9 cellular contexts compared by ENCODE assay signal in genomic region chr7:73828107-73828803, GRCh38. TPM values are rescaled to one million over a fixed set of nuclear protein-coding genes. Genes with fewer than 3 reads are reported as not detected.
DNase-seq lines count a peak whose midpoint lies in the region; ATAC-seq and TF ChIP-seq lines count a peak whose summit lies in the region.
"Had no signal": no experiment of that assay in that cellular context is flagged by ENCODE, and none has a peak within 500 bp of the region (broad histone marks: within the 10 kb centered on the region; RNA-seq: fewer than 3 reads in every experiment).

No MANE protein-coding gene starts in this region.

- H3K4me2 ChIP-seq in parathyroid adenoma (ENCODE audit: low read length), result peak overlapping the region; percentile 60

- H3K4me3 ChIP-seq in Panc1 (ENCODE audit: low read depth in 2 of 2, low read length in 2 of 2) (peak overlapping the region in 1 of 2 experiments; percentile 33; a peak in 2 of 4 replicates), endodermal cell (ENCODE audit: low read length) (no peak overlapping the region), parathyroid adenoma (ENCODE audit: low read depth, low read length) (peak overlapping the region; percentile 8)

- peaks cover 10% of the 10 kb centered on the region for H3K27me3 Mint-ChIP-seq in CD4-positive, alpha-beta T cell
- peaks cover 12% of the 10 kb centered on the region for H3K27me3 Mint-ChIP-seq in endodermal cell (ENCODE audit: insufficient read depth)

- POLR2A ChIA-PET in CD4-positive, alpha-beta T cell (lab: Charles Lee), result interaction anchor here (3.0 kb wide), 1 partner anchor 14 kb away, joined by 14 read pairs; the partner anchor contains the start of gene METTL27
- POLR2A ChIA-PET in Panc1 (lab: Charles Lee), result interaction anchor here (0.6 to 0.9 kb wide), 2 partner anchors 48 to 88 kb away, joined by 3 to 11 read pairs; no protein-coding TSS in a partner anchor

- H3K4me3 Mint-ChIP-seq in CD4-positive, alpha-beta T cell, result no peak overlapping the region
- H3K4me3 Mint-ChIP-seq in endodermal cell, result no peak overlapping the region

- peaks cover 2% of the 10 kb centered on the region for H3K79me2 ChIP-seq in parathyroid adenoma

- intact Hi-C loops in CD4-positive, alpha-beta T cell (cut with DNase I, micrococcal nuclease), result no loop called here
- intact Hi-C loops in Panc1 (cut with micrococcal nuclease; ENCODE audit: unreplicated experiment), result no loop called here

- peak; percentile 61 for ATAC-seq in CD4-positive, alpha-beta T cell (ENCODE audit: poor library complexity)
- ATAC-seq in Panc1 (peak; percentile 62), HG03521 (IDR thresholded peaks at IDR 0.05; ENCODE audit: unreplicated experiment) (no peak), GM18907 (IDR thresholded peaks at IDR 0.05; ENCODE audit: unreplicated experiment) (no peak), GM19463 (IDR thresholded peaks at IDR 0.05; ENCODE audit: unreplicated experiment) (no peak)

- CTCF ChIA-PET in CD4-positive, alpha-beta T cell (lab: Charles Lee), result no interaction called here
- CTCF ChIA-PET in Panc1 (lab: Charles Lee), result interaction anchor here (1.0 kb wide), 1 partner anchor 17 kb away, joined by 4 read pairs; no protein-coding TSS in a partner anchor

- BruUV-seq in Panc1 (replicated peaks; lab: Mats Ljungman, UMichigan), result no TSS peak

- H3K36me3 Mint-ChIP-seq in CD4-positive, alpha-beta T cell (ENCODE audit: low read depth), result no peaks in the 10 kb centered on the region
- no peaks in the 10 kb centered on the region for H3K36me3 Mint-ChIP-seq in endodermal cell (ENCODE audit: low read depth)
- H3K36me3 Mint-ChIP-seq: activated naive CD4-positive, alpha-beta T cell treated with anti-CD3 and anti-CD28 coated beads, Interleukin-2, amount 50 U/mL, for 24 hours had no signal

- H3K27ac Mint-ChIP-seq in CD4-positive, alpha-beta T cell, result no peak overlapping the region
- peak overlapping the region; percentile 74 for H3K27ac Mint-ChIP-seq in endodermal cell
- H3K27ac Mint-ChIP-seq: activated naive CD4-positive, alpha-beta T cell treated with anti-CD3 and anti-CD28 coated beads, Interleukin-2, amount 50 U/mL, for 24 hours had no signal

- H3K27ac ChIP-seq in CD4-positive, alpha-beta T cell (ENCODE audit: low read depth, low read length), result no peak overlapping the region
- H3K27ac ChIP-seq in Panc1 (ENCODE audit: low read length) (peak overlapping the region; percentile 96), endodermal cell (ENCODE audit: low read depth, low read length) (no peak overlapping the region), parathyroid adenoma (peak overlapping the region; percentile 99)

- no peak for TF ChIP-seq CTCF in CD4-positive, alpha-beta T cell (IDR thresholded peaks at IDR 0.05)
- TF ChIP-seq CTCF in Panc1 (IDR thresholded peaks at IDR 0.05), result no peak
- no peak for TF ChIP-seq CTCF in endodermal cell (conservative IDR thresholded peaks at IDR 0.05)
- no peak for TF ChIP-seq CTCF in parathyroid adenoma (IDR thresholded peaks at IDR 0.05)

- H3K4me1 ChIP-seq in Panc1 (ENCODE audit: control insufficient read depth, insufficient read depth, low read length) (peaks cover 48% of the 10 kb centered on the region), endodermal cell (ENCODE audit: control insufficient read depth, insufficient read depth, low read length) (peaks cover 3% of the 10 kb centered on the region), parathyroid adenoma (peaks cover 56% of the 10 kb centered on the region)

- H3K36me3 ChIP-seq in Panc1 (ENCODE audit: control insufficient read depth, insufficient read depth, low read length), result no peaks in the 10 kb centered on the region; the same call in 1 of the 2 replicates
- H3K36me3 ChIP-seq in endodermal cell (ENCODE audit: control insufficient read depth, insufficient read depth, low read length), result no peaks in the 10 kb centered on the region
- no peaks in the 10 kb centered on the region for H3K36me3 ChIP-seq in parathyroid adenoma (ENCODE audit: control insufficient read depth, insufficient read depth, low read length)

- H3K9ac ChIP-seq in endodermal cell (ENCODE audit: extremely low read depth, low read length, poor library complexity, severe bottlenecking), result no peak overlapping the region
- H3K9ac ChIP-seq in parathyroid adenoma, result no peak overlapping the region

- no peaks in the 10 kb centered on the region for H3K9me3 Mint-ChIP-seq in CD4-positive, alpha-beta T cell
- H3K9me3 Mint-ChIP-seq in endodermal cell, result no peaks in the 10 kb centered on the region
- H3K9me3 Mint-ChIP-seq: activated naive CD4-positive, alpha-beta T cell treated with anti-CD3 and anti-CD28 coated beads, Interleukin-2, amount 50 U/mL, for 24 hours had no signal

- peak overlapping the region; percentile 71 for H2AFZ ChIP-seq in parathyroid adenoma

- in situ Hi-C loops in KBM-7 (cut with MboI; ENCODE audit: low pct_unique_long_range_greater_than_20kb, low sequenced_read_pairs), result no loop called here
- in situ Hi-C loops in Panc1 (cut with HindIII; ENCODE audit: low pct_unique_long_range_greater_than_20kb, low sequenced_read_pairs), result no loop called here

- no peak for DNase-seq in CD4-positive, alpha-beta T cell
- DNase-seq in KBM-7 (peak; percentile 43), Panc1 (ENCODE audit: low read depth, low spot score) (peak; percentile 88), endodermal cell (no peak)

- H3K4me1 Mint-ChIP-seq in CD4-positive, alpha-beta T cell (ENCODE audit: low read depth), result peaks cover 43% of the 10 kb centered on the region
- peaks cover 50% of the 10 kb centered on the region for H3K4me1 Mint-ChIP-seq in endodermal cell

- no peaks in the 10 kb centered on the region for H3K27me3 ChIP-seq in CD4-positive, alpha-beta T cell (ENCODE audit: control insufficient read depth, insufficient read depth, low read length)
- no peaks in the 10 kb centered on the region for H3K27me3 ChIP-seq in Panc1 (ENCODE audit: control insufficient read depth, insufficient read depth, low read length)
- no peaks in the 10 kb centered on the region for H3K27me3 ChIP-seq in endodermal cell (ENCODE audit: control insufficient read depth, insufficient read depth, low read length, poor library complexity, severe bottlenecking)
- no peaks in the 10 kb centered on the region for H3K27me3 ChIP-seq in parathyroid adenoma (ENCODE audit: control insufficient read depth, insufficient read depth, low read length)

- 85 to 92% methylated on average over 7 to 14 of the region's 14 CpGs for WGBS in endodermal cell (ENCODE audit: insufficient coverage in 1 of 2, insufficient read length in 1 of 2), 2 experiments

- no peaks in the 10 kb centered on the region for H3K9me3 ChIP-seq in CD4-positive, alpha-beta T cell (ENCODE audit: control insufficient read depth, low read length)
- no peaks in the 10 kb centered on the region for H3K9me3 ChIP-seq in Panc1 (ENCODE audit: control insufficient read depth, insufficient read depth, low read depth, low read length)
- no peaks in the 10 kb centered on the region for H3K9me3 ChIP-seq in endodermal cell (ENCODE audit: control insufficient read depth, low read length)
- H3K9me3 ChIP-seq in parathyroid adenoma (ENCODE audit: control insufficient read depth, low read length), result no peaks in the 10 kb centered on the region

RNA-seq across cellular contexts. Expression of gene CLDN4, which starts 2.5 kb away (rescaled TPM):
- under 1 TPM; 0.05 to 0.14 TPM for total RNA-seq in CD4-positive, alpha-beta T cell
- total RNA-seq in Panc1 (2021; ENCODE audit: unreplicated experiment) (295 TPM), endodermal cell (1 to 10 TPM; 5.6 to 9.7 TPM)
- 551 TPM for polyA plus RNA-seq in Panc1 (2012; ENCODE audit: insufficient read length)
- polyA plus RNA-seq in endodermal cell (2013, experiment 1 of 2), result 2.2 TPM
- 1.8 TPM for polyA plus RNA-seq in endodermal cell (2013, experiment 2 of 2)

RNA-seq across cellular contexts. Expression of gene METTL27, which starts 14.1 kb away (rescaled TPM):
- 1 to 10 TPM; 1.6 to 2.1 TPM for total RNA-seq in CD4-positive, alpha-beta T cell
- total RNA-seq in Panc1 (2021; ENCODE audit: unreplicated experiment) (3.4 TPM), endodermal cell (10 to 100 TPM; 20.9 to 22.2 TPM)
- 2.4 TPM for polyA plus RNA-seq in Panc1 (2012; ENCODE audit: insufficient read length)
- 4.3 TPM for polyA plus RNA-seq in endodermal cell (2013, experiment 1 of 2)
- 4.2 TPM for polyA plus RNA-seq in endodermal cell (2013, experiment 2 of 2)

RNA-seq across cellular contexts. Expression of gene TMEM270, which starts 32.7 kb away (rescaled TPM):
- total RNA-seq in CD4-positive, alpha-beta T cell, result not detected
- total RNA-seq in Panc1 (2021; ENCODE audit: unreplicated experiment) (0.72 TPM), endodermal cell (not detected)
- 0.70 TPM for polyA plus RNA-seq in Panc1 (2012; ENCODE audit: insufficient read length)
- polyA plus RNA-seq in endodermal cell (2013, experiment 1 of 2), result not detected
- not detected for polyA plus RNA-seq in endodermal cell (2013, experiment 2 of 2)

RNA-seq across cellular contexts. Expression of gene CLDN3, which starts 58.2 kb away (rescaled TPM):
- total RNA-seq in CD4-positive, alpha-beta T cell, result not detected
- total RNA-seq in Panc1 (2021; ENCODE audit: unreplicated experiment), result 16.8 TPM
- 66.8 TPM for polyA plus RNA-seq in Panc1 (2012; ENCODE audit: insufficient read length)
- 10 to 100 TPM; 20.7 to 47.0 TPM for total RNA-seq in endodermal cell
- 4.2 TPM for polyA plus RNA-seq in endodermal cell (2013, experiment 1 of 2)
- 3.6 TPM for polyA plus RNA-seq in endodermal cell (2013, experiment 2 of 2)

Comparison
In these comparisons a context has a peak if more than half of its experiments do, and no peak if none do; other contexts are left out.
1. ATAC-seq: peak in CD4-positive, alpha-beta T cell (single experiment) and Panc1 (single experiment); none in HG03521 (single experiment), GM18907 (single experiment) and GM19463 (single experiment).
2. DNase-seq: peak in KBM-7 (single experiment) and Panc1 (single experiment); none in CD4-positive, alpha-beta T cell (0 of 10) and endodermal cell (single experiment).
3. H3K27ac ChIP-seq: peak in Panc1 (single experiment) and parathyroid adenoma (single experiment); none in CD4-positive, alpha-beta T cell (single experiment) and endodermal cell (single experiment).
4. RNA of gene CLDN4, which starts 2.5 kb away (total RNA-seq): 295 TPM in Panc1 (single experiment); 5.6 to 9.7 TPM in endodermal cell and 0.05 to 0.14 TPM in CD4-positive, alpha-beta T cell; every median in the first group is over 10 times any median in the second.